Comparison of ENCODE assay signal across 9 cellular contexts in genomic region chr5:53030828-53031425, GRCh38. TPM values are rescaled to one million over a fixed set of nuclear protein-coding genes. Genes with fewer than 3 reads are reported as not detected.
DNase-seq lines count a peak whose midpoint lies in the region; ATAC-seq and TF ChIP-seq lines count a peak whose summit lies in the region.
"Had no signal": no experiment of that assay in that cellular context is flagged by ENCODE, and none has a peak within 500 bp of the region (broad histone marks: within the 10 kb centered on the region; RNA-seq: fewer than 3 reads in every experiment).

No MANE protein-coding gene starts in this region.

- H3K4me3 ChIP-seq in HCT116 (replicated peaks in 1 of 2; ENCODE audit: low read depth in 1 of 2, low read length in 2 of 2) (no peak overlapping the region), right lobe of liver (no peak overlapping the region)

- intact Hi-C loops in HCT116 (cut with micrococcal nuclease) (no loop called here), right lobe of liver (cut with DNase I) (no loop called here)

- RAD21 ChIA-PET in HCT116 (lab: Charles Lee; ENCODE audit: low non-redundant PET in 1 of 2, low total read pairs in 2 of 2, uncharacterized antibody in 2 of 2, unreplicated experiment in 2 of 2), result interaction anchor here in 1 of 2 experiments (1.0 kb wide), 1 partner anchor 42 kb away, joined by 4 read pairs; the partner anchor contains the start of gene ITGA2

- WGBS in right lobe of liver (ENCODE audit: insufficient coverage, low coverage, low lambda C conversion rate, missing lambda C conversion rate), result 63% methylated on average over 1 of the region's 2 CpGs

- no peaks in the 10 kb centered on the region for H3K36me3 Mint-ChIP-seq in activated naive CD8-positive, alpha-beta T cell

- DNase-seq in HCT116 (ENCODE audit: low read depth, low spot score) (no peak), right lobe of liver (no peak), omental fat pad (ENCODE audit: low spot score) (no peak), superior temporal gyrus (ENCODE audit: extremely low spot score) (no peak)

- no peak for TF ChIP-seq RAD21 in HCT116 (IDR thresholded peaks at IDR 0.05; ENCODE audit: low read depth)

- CTCF ChIA-PET in HCT116 (lab: Charles Lee), result no interaction called here

- TF ChIP-seq POLR2A in HCT116 (IDR thresholded peaks at IDR 0.05; ENCODE audit: borderline replicate concordance, extremely low read depth, insufficient read depth, insufficient read length) (no peak), right lobe of liver (IDR thresholded peaks at IDR 0.05) (no peak)

- TF ChIP-seq CTCF in 22Rv1 (IDR thresholded peaks at IDR 0.05) (no peak), HCT116 (IDR thresholded peaks at IDR 0.05 in 2 of 3, conservative IDR thresholded peaks at IDR 0.05 in 1 of 3; ENCODE audit: borderline replicate concordance in 1 of 3, insufficient read depth in 1 of 3, low read depth in 2 of 3, low read length in 2 of 3) (no peak), right lobe of liver (IDR thresholded peaks at IDR 0.05) (no peak), omental fat pad (IDR thresholded peaks at IDR 0.05) (no peak)

- no peaks in the 10 kb centered on the region for H3K36me3 ChIP-seq in HCT116 (ENCODE audit: control insufficient read depth in 1 of 2, insufficient read depth in 2 of 2, low read length in 2 of 2)
- H3K36me3 ChIP-seq in right lobe of liver, result no peaks in the 10 kb centered on the region

- no peaks in the 10 kb centered on the region for H3K27me3 Mint-ChIP-seq in activated naive CD8-positive, alpha-beta T cell
- H3K27me3 Mint-ChIP-seq: dendritic cell treated with granulocyte-macrophage colony-stimulating factor and Interleukin-4, amounts not matched to agents 40 ng/mL and 50 ng/mL, for 4 days had no signal

- H3K9me2 ChIP-seq in HCT116 (ENCODE audit: insufficient read depth), result no peaks in the 10 kb centered on the region

- H3K27ac ChIP-seq in 22Rv1, result peak overlapping the region; percentile 38; the same call in 1 of the 2 replicates
- H3K27ac ChIP-seq in HCT116 (ENCODE audit: low read depth, low read length), result peak overlapping the region; percentile 50
- no peak overlapping the region for H3K27ac ChIP-seq in right lobe of liver

- ATAC-seq in HCT116, result no peak
- peak in 3 of 4 donors; percentile 44 to 86 (median 47) for ATAC-seq in right lobe of liver
- ATAC-seq in omental fat pad (ENCODE audit: low FRiP score), result no peak
- no peak for ATAC-seq in GM21526 (IDR thresholded peaks at IDR 0.05; ENCODE audit: low FRiP score, unreplicated experiment)
- no peak for ATAC-seq in GM18520 (IDR thresholded peaks at IDR 0.05; ENCODE audit: unreplicated experiment)

- H3K79me2 ChIP-seq in HCT116 (ENCODE audit: insufficient read depth, low read length), result no peaks in the 10 kb centered on the region

- peak overlapping the region; percentile 78 for H3K27ac Mint-ChIP-seq in activated naive CD8-positive, alpha-beta T cell
- H3K27ac Mint-ChIP-seq: dendritic cell treated with granulocyte-macrophage colony-stimulating factor and Interleukin-4, amounts not matched to agents 40 ng/mL and 50 ng/mL, for 4 days had no signal

- H3K4me1 ChIP-seq in HCT116 (ENCODE audit: control insufficient read depth in 1 of 2, insufficient read depth in 2 of 2, low read length in 2 of 2) (peaks cover 41 to 71% of the 10 kb centered on the region in 2 experiments), right lobe of liver (no peaks in the 10 kb centered on the region)

- no peaks in the 10 kb centered on the region for H4K20me1 ChIP-seq in HCT116 (ENCODE audit: insufficient read depth)

- BruUV-seq in HCT116 (replicated peaks; lab: Mats Ljungman, UMichigan), result no TSS peak

- no peaks in the 10 kb centered on the region for H3K9me3 ChIP-seq in HCT116 (ENCODE audit: control insufficient read depth in 1 of 2, insufficient read depth in 1 of 2, low read depth in 1 of 2, low read length in 2 of 2)
- H3K9me3 ChIP-seq in right lobe of liver, result no peaks in the 10 kb centered on the region

- POLR2A ChIA-PET in HCT116 (lab: Charles Lee), result interaction anchor here (1.4 kb wide), 1 partner anchor 42 kb away, joined by 4 read pairs; the partner anchor contains the start of gene ITGA2

- H3K4me3 Mint-ChIP-seq in activated naive CD8-positive, alpha-beta T cell, result no peak overlapping the region
- H3K4me3 Mint-ChIP-seq: dendritic cell treated with granulocyte-macrophage colony-stimulating factor and Interleukin-4, amounts not matched to agents 40 ng/mL and 50 ng/mL, for 4 days had no signal

- H3K27me3 ChIP-seq in HCT116 (ENCODE audit: insufficient read depth, low read length), result no peaks in the 10 kb centered on the region
- no peaks in the 10 kb centered on the region for H3K27me3 ChIP-seq in right lobe of liver

- no peak overlapping the region for H2AFZ ChIP-seq in HCT116 (ENCODE audit: low read depth, low read length, poor library complexity, severe bottlenecking)

- no peaks in the 10 kb centered on the region for H3K9me3 Mint-ChIP-seq in activated naive CD8-positive, alpha-beta T cell (ENCODE audit: low read depth)
- H3K9me3 Mint-ChIP-seq: dendritic cell treated with granulocyte-macrophage colony-stimulating factor and Interleukin-4, amounts not matched to agents 40 ng/mL and 50 ng/mL, for 4 days had no signal

- peak overlapping the region; percentile 40 for H3K4me2 ChIP-seq in HCT116 (ENCODE audit: low read length)

- no peak overlapping the region for H3K9ac ChIP-seq in HCT116 (ENCODE audit: low read length)

- H3K4me1 Mint-ChIP-seq in activated naive CD8-positive, alpha-beta T cell (ENCODE audit: low read depth), result peaks cover 24% of the 10 kb centered on the region

TF ChIP-seq in HCT116, 20 proteins besides CTCF, POLR2A, EP300 and RAD21:
- TF ChIP-seq CBX3 (IDR thresholded peaks at IDR 0.05; ENCODE audit: low read depth), result no peak
- TF ChIP-seq SRF (IDR thresholded peaks at IDR 0.05; ENCODE audit: low read depth), result no peak
- TF ChIP-seq FOSL1 (IDR thresholded peaks at IDR 0.05; ENCODE audit: low read depth), result no peak
- TF ChIP-seq SP1 (IDR thresholded peaks at IDR 0.05; ENCODE audit: low read depth), result no peak
- TF ChIP-seq, protein P1, sequence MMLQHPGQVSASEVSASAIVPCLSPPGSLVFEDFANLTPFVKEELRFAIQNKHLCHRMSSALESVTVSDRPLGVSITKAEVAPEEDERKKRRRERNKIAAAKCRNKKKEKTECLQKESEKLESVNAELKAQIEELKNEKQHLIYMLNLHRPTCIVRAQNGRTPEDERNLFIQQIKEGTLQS (IDR thresholded peaks at IDR 0.05), result no peak
- no peak for TF ChIP-seq CEBPB (IDR thresholded peaks at IDR 0.05; ENCODE audit: low read depth)
- TF ChIP-seq EZH2phosphoT487 (IDR thresholded peaks at IDR 0.05; ENCODE audit: borderline replicate concordance), result no peak

RNA-seq across cellular contexts. Expression of gene ITGA2, which starts 41.8 kb away (rescaled TPM):
- 36.6 TPM for total RNA-seq in HCT116 (2021; ENCODE audit: unreplicated experiment)
- 7.4 and 10.8 TPM in 2 replicates for polyA plus RNA-seq in HCT116 (2012)
- total RNA-seq in right lobe of liver, result 1 to 10 TPM in 1 of 6 experiments, under 1 TPM in 5; 0.11 to 1.6 (median 0.40) TPM
- 1 to 10 TPM; 1.1 to 6.8 (median 1.8) TPM for total RNA-seq in omental fat pad

Comparison
In these comparisons a context has a peak if more than half of its experiments do, and no peak if none do; other contexts are left out.
1. H3K27ac ChIP-seq: peak in 22Rv1 (single experiment) and HCT116 (single experiment); none in right lobe of liver (0 of 3).
2. ATAC-seq: peak in right lobe of liver (3 of 4); none in HCT116 (single experiment), omental fat pad (single experiment), GM21526 (single experiment) and GM18520 (single experiment).